In the genomic region with DNA sequence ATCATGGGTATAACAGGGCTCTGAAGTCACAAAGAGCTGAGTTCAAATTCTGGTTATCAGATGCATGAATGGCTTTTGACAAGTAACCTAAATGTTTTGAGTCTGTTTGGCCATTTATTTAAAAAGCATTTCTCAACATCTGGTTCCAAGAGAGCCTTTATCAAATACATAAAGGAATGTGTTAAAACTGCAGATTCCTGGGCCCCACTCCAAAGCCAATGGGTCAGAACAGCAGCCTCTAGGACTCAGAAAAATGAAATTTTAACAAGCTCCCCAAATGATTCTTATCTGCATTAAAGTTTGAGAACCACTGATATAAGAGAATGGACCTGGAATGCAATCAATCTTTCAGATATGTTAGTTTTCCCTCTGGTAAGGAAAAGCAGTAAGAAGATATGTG, we compare ENCODE assay signal across 20 cellular contexts. TPM values are rescaled to one million over a fixed set of nuclear protein-coding genes. Genes with fewer than 3 reads are reported as not detected.
DNase-seq lines count a peak whose midpoint lies in the region; TF ChIP-seq lines count a peak whose summit lies in the region.
"Had no signal": no experiment of that assay in that cellular context is flagged by ENCODE, and none has a peak within 500 bp of the region (broad histone marks: within the 10 kb centered on the region; RNA-seq: fewer than 3 reads in every experiment).

No MANE protein-coding gene starts in this region.

- TF ChIP-seq CTCF in hepatocyte (IDR thresholded peaks at IDR 0.05; ENCODE audit: poor library complexity): no peak

- H3K27ac Mint-ChIP-seq in activated naive CD8-positive, alpha-beta T cell: peak overlapping the region; percentile 68
- no peak overlapping the region for H3K27ac Mint-ChIP-seq in activated naive CD8-positive, alpha-beta T cell treated with anti-CD3 and anti-CD28 coated beads for 36 hours
- no peak overlapping the region for H3K27ac Mint-ChIP-seq in activated T-helper 2 cell treated with anti-CD3 and anti-CD28 coated beads, Interferon-gamma antibody, Interleukin-2, Interleukin-4, amounts not matched to agents 10 μg/mL and 5 μg/mL and 100 μg/mL, durations not matched to agents 14 hours and 24 hours and 36 hours

- no peak overlapping the region for H3K4me3 Mint-ChIP-seq in activated naive CD8-positive, alpha-beta T cell
- H3K4me3 Mint-ChIP-seq in activated naive CD8-positive, alpha-beta T cell treated with anti-CD3 and anti-CD28 coated beads for 36 hours: no peak overlapping the region
- no peak overlapping the region for H3K4me3 Mint-ChIP-seq in activated T-helper 2 cell treated with anti-CD3 and anti-CD28 coated beads, Interferon-gamma antibody, Interleukin-2, Interleukin-4, amounts not matched to agents 10 μg/mL and 5 μg/mL and 100 μg/mL, durations not matched to agents 14 hours and 24 hours and 36 hours (ENCODE audit: low read depth)

- H3K9ac ChIP-seq in adipocyte (ENCODE audit: low read length): peak overlapping the region; percentile 51

- DNase-seq in activated naive CD8-positive, alpha-beta T cell treated with anti-CD3 and anti-CD28 coated beads for 36 hours: no peak
- DNase-seq in adipocyte (ENCODE audit: low read depth) (peak; percentile 49), hepatocyte (ENCODE audit: low spot score) (no peak), DMS114 treated with DMSO at 0.1 percent for 48 hours (lab: John Stamatoyannopoulos, UW; ENCODE audit: unreplicated experiment) (no peak), OCI-M1 (lab: John Stamatoyannopoulos, UW) (no peak), NCI-H526 treated with DMSO at 0.1 percent for 48 hours (lab: John Stamatoyannopoulos, UW) (no peak)
- no peak for DNase-seq in activated T-helper 2 cell treated with anti-CD3 and anti-CD28 coated beads, Interferon-gamma antibody, Interleukin-2, Interleukin-4, amounts not matched to agents 10 μg/mL and 5 μg/mL and 100 μg/mL, durations not matched to agents 14 hours and 24 hours and 36 hours (ENCODE audit: low spot score)
- DNase-seq: ACHN; activated CD4-positive, alpha-beta T cell treated with anti-CD3 and anti-CD28 coated beads, Interleukin-2, amount 50 U/mL, for 1 hour; activated CD8-positive, alpha-beta memory T cell treated with anti-CD3 and anti-CD28 coated beads, Interleukin-2, amount 50 U/mL, for 48 hours; activated gamma-delta T cell; aorta; DMS53; NCI-H524 treated with DMSO at 0.1 percent for 48 hours; stimulated activated CD4-positive, alpha-beta T cell treated with anti-CD3 and anti-CD28 coated beads, Interleukin-12 subunit alpha, Interleukin-12 subunit beta, amount 100 ng/mL, for 4 hours; upper lobe of right lung had no signal

- peak overlapping the region; percentile 48 for H3K4me3 ChIP-seq in adipocyte (ENCODE audit: low read length)
- no peak overlapping the region for H3K4me3 ChIP-seq in hepatocyte
- H3K4me3 ChIP-seq: K562, right atrium auricular region, upper lobe of right lung had no signal

- no peak overlapping the region for H3K27ac ChIP-seq in hepatocyte
- H3K27ac ChIP-seq: right atrium auricular region, upper lobe of right lung, VCaP had no signal

- peaks cover 76% of the 10 kb centered on the region for H3K79me2 ChIP-seq in hepatocyte

- no peak overlapping the region for H2AFZ ChIP-seq in hepatocyte

- H3K9me3 ChIP-seq in adipocyte (ENCODE audit: control insufficient read depth, low read length) (no peaks in the 10 kb centered on the region), hepatocyte (ENCODE audit: low read depth) (no peaks in the 10 kb centered on the region)
- H3K9me3 ChIP-seq: right atrium auricular region, upper lobe of right lung had no signal

- H3K4me1 ChIP-seq in adipocyte (ENCODE audit: control insufficient read depth, insufficient read depth, low read length) (peaks cover 57% of the 10 kb centered on the region), hepatocyte (ENCODE audit: insufficient read depth) (peaks cover 8% of the 10 kb centered on the region)

- H3K27me3 ChIP-seq in adipocyte (replicated peaks; ENCODE audit: control insufficient read depth, insufficient read depth, low read length) (no peaks in the 10 kb centered on the region), hepatocyte (no peaks in the 10 kb centered on the region)
- H3K27me3 ChIP-seq: right atrium auricular region, upper lobe of right lung had no signal

- H3K27me3 Mint-ChIP-seq in activated naive CD8-positive, alpha-beta T cell: no peaks in the 10 kb centered on the region
- no peaks in the 10 kb centered on the region for H3K27me3 Mint-ChIP-seq in activated naive CD8-positive, alpha-beta T cell treated with anti-CD3 and anti-CD28 coated beads for 36 hours
- no peaks in the 10 kb centered on the region for H3K27me3 Mint-ChIP-seq in activated T-helper 2 cell treated with anti-CD3 and anti-CD28 coated beads, Interferon-gamma antibody, Interleukin-2, Interleukin-4, amounts not matched to agents 10 μg/mL and 5 μg/mL and 100 μg/mL, durations not matched to agents 14 hours and 24 hours and 36 hours (ENCODE audit: low read depth)

- H3K4me2 ChIP-seq in hepatocyte: peak overlapping the region; percentile 31

- intact Hi-C loops in activated T-helper 2 cell treated with anti-CD3 and anti-CD28 coated beads, Interferon-gamma antibody, Interleukin-2, Interleukin-4, amounts not matched to agents 10 μg/mL and 5 μg/mL and 100 μg/mL, durations not matched to agents 14 hours and 24 hours and 36 hours (cut with micrococcal nuclease): no loop called here

- no peaks in the 10 kb centered on the region for H3K9me3 Mint-ChIP-seq in activated naive CD8-positive, alpha-beta T cell (ENCODE audit: low read depth)
- no peaks in the 10 kb centered on the region for H3K9me3 Mint-ChIP-seq in activated naive CD8-positive, alpha-beta T cell treated with anti-CD3 and anti-CD28 coated beads for 36 hours
- H3K9me3 Mint-ChIP-seq in activated T-helper 2 cell treated with anti-CD3 and anti-CD28 coated beads, Interferon-gamma antibody, Interleukin-2, Interleukin-4, amounts not matched to agents 10 μg/mL and 5 μg/mL and 100 μg/mL, durations not matched to agents 14 hours and 24 hours and 36 hours: no peaks in the 10 kb centered on the region

- H3K9me2 ChIP-seq in hepatocyte (replicated peaks; ENCODE audit: insufficient read depth): no peaks in the 10 kb centered on the region

- H3K36me3 Mint-ChIP-seq in activated naive CD8-positive, alpha-beta T cell: peaks cover 9% of the 10 kb centered on the region
- H3K36me3 Mint-ChIP-seq in activated naive CD8-positive, alpha-beta T cell treated with anti-CD3 and anti-CD28 coated beads for 36 hours: peaks cover 25% of the 10 kb centered on the region
- peaks cover 37% of the 10 kb centered on the region for H3K36me3 Mint-ChIP-seq in activated T-helper 2 cell treated with anti-CD3 and anti-CD28 coated beads, Interferon-gamma antibody, Interleukin-2, Interleukin-4, amounts not matched to agents 10 μg/mL and 5 μg/mL and 100 μg/mL, durations not matched to agents 14 hours and 24 hours and 36 hours (ENCODE audit: low read depth)

- H4K20me1 ChIP-seq in hepatocyte (ENCODE audit: insufficient read depth, poor library complexity, severe bottlenecking): peaks cover 17% of the 10 kb centered on the region

- peaks cover 57% of the 10 kb centered on the region for H3K4me1 Mint-ChIP-seq in activated naive CD8-positive, alpha-beta T cell (ENCODE audit: low read depth)
- H3K4me1 Mint-ChIP-seq in activated naive CD8-positive, alpha-beta T cell treated with anti-CD3 and anti-CD28 coated beads for 36 hours: peaks cover 52% of the 10 kb centered on the region
- peaks cover 40% of the 10 kb centered on the region for H3K4me1 Mint-ChIP-seq in activated T-helper 2 cell treated with anti-CD3 and anti-CD28 coated beads, Interferon-gamma antibody, Interleukin-2, Interleukin-4, amounts not matched to agents 10 μg/mL and 5 μg/mL and 100 μg/mL, durations not matched to agents 14 hours and 24 hours and 36 hours (ENCODE audit: low read depth)

- peaks cover 28% of the 10 kb centered on the region for H3K36me3 ChIP-seq in adipocyte (ENCODE audit: control insufficient read depth, insufficient read depth, low read length, severe bottlenecking)
- H3K36me3 ChIP-seq in hepatocyte (replicated peaks; ENCODE audit: insufficient read depth, low read depth): peaks cover 5% of the 10 kb centered on the region

RNA-seq across cellular contexts. Expression of a gene that starts 3.4 kb away (rescaled TPM):
- 10 to 100 TPM; 14.2 to 14.4 TPM for total RNA-seq in activated naive CD8-positive, alpha-beta T cell treated with anti-CD3 and anti-CD28 coated beads for 36 hours
- 55.4 and 55.7 TPM in 2 replicates for total RNA-seq in hepatocyte
- polyA plus RNA-seq in hepatocyte: 54.0 and 67.3 TPM in 2 replicates
- total RNA-seq in activated T-helper 2 cell treated with anti-CD3 and anti-CD28 coated beads, Interferon-gamma antibody, Interleukin-2, Interleukin-4, amounts not matched to agents 10 μg/mL and 5 μg/mL and 100 μg/mL, durations not matched to agents 14 hours and 24 hours and 36 hours: 17.2 and 20.1 TPM in 2 replicates

RNA-seq across cellular contexts. Expression of a gene that starts 56.9 kb away (rescaled TPM):
- 1 to 10 TPM; 8.9 to 9.7 TPM for total RNA-seq in activated naive CD8-positive, alpha-beta T cell treated with anti-CD3 and anti-CD28 coated beads for 36 hours
- total RNA-seq in hepatocyte: 6.4 and 7.3 TPM in 2 replicates
- polyA plus RNA-seq in hepatocyte: 2.9 and 3.2 TPM in 2 replicates
- total RNA-seq in activated T-helper 2 cell treated with anti-CD3 and anti-CD28 coated beads, Interferon-gamma antibody, Interleukin-2, Interleukin-4, amounts not matched to agents 10 μg/mL and 5 μg/mL and 100 μg/mL, durations not matched to agents 14 hours and 24 hours and 36 hours: 13.2 and 14.0 TPM in 2 replicates
